ENCODE assay signal across 8 cellular contexts in the genomic region with DNA sequence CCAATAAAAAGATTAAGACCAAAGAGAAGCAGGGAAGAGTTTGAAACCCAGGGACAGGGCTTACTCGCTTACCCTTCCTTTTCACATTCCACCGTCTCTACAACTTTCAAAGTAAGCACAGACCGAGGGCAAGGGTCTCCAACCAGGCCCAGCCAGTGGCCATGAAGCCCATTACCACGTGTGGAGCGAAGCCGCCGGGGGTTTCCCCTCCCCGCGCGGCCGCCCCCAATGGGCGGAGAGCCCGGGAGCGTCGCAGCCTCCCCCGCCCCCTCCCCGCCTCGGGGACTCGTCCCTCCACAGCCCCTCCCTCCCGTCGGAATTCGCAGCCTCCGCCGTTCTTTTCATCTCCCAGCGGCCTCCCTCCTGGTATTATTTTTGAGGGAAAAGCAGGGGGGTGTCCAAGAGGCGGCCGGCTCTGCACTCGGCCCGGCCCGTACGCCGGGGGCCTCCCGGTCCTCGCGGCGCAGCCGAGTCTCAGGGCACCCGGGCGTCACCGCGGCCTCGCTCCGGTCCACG.
DNase-seq lines count a peak whose midpoint lies in the region; ATAC-seq and TF ChIP-seq lines count a peak whose summit lies in the region.

No MANE protein-coding gene starts in this region.

- peak overlapping the region; percentile 54 for H3K4me3 ChIP-seq in AG09309 (ENCODE audit: control insufficient read depth, low read depth, low read length)
- peak overlapping the region; percentile 95 for H3K4me3 ChIP-seq in NT2/D1 (ENCODE audit: insufficient read length, low read depth)
- peak overlapping the region; percentile 83 for H3K4me3 ChIP-seq in mucosa of stomach (ENCODE audit: low read length)

- H3K9me3 ChIP-seq in NT2/D1 (ENCODE audit: insufficient read depth, low read length): no peaks in the 10 kb centered on the region
- no peaks in the 10 kb centered on the region for H3K9me3 ChIP-seq in mucosa of stomach (ENCODE audit: control insufficient read depth, low read length)

- H3K36me3 ChIP-seq in NT2/D1 (ENCODE audit: insufficient read depth, insufficient read length, low read length): peaks cover 47% of the 10 kb centered on the region
- H3K36me3 ChIP-seq in mucosa of stomach (ENCODE audit: control insufficient read depth, insufficient read depth, low read length): no peaks in the 10 kb centered on the region

- peak overlapping the region; percentile 100 for H3K9ac ChIP-seq in NT2/D1 (ENCODE audit: insufficient read length, low read depth)
- peak overlapping the region; percentile 90 for H3K9ac ChIP-seq in mucosa of stomach (ENCODE audit: low read length)

- TF ChIP-seq CTCF in AG09309 (IDR thresholded peaks at IDR 0.05; ENCODE audit: control insufficient read depth, insufficient read depth, low read depth, low read length, missing control alignments): no peak

- no peak for DNase-seq in AG09309 (ENCODE audit: low read depth)
- DNase-seq in NT2/D1 (ENCODE audit: low read depth, low spot score): peak; percentile 72
- peak; percentile 79 for DNase-seq in activated T-cell treated with anti-CD3 and anti-CD28 coated beads, Interleukin-2, amount 50 U/mL, for 1 hour
- peak; percentile 72 to 80 for DNase-seq in erythroblast (lab: John Stamatoyannopoulos, UW)
- peak; percentile 84 for DNase-seq in stimulated activated CD8-positive, alpha-beta memory T cell treated with anti-CD3 and anti-CD28 coated beads, Interleukin-4, amount 100 ng/mL, for 48 hours

- TF ChIP-seq POLR2A in erythroblast (IDR thresholded peaks at IDR 0.05; ENCODE audit: low read length): no peak

- peaks cover 3% of the 10 kb centered on the region for H3K4me1 ChIP-seq in NT2/D1 (ENCODE audit: insufficient read depth, insufficient read length)
- H3K4me1 ChIP-seq in mucosa of stomach (ENCODE audit: control insufficient read depth, insufficient read depth, low read length): peaks cover 6% of the 10 kb centered on the region

- H3K27me3 ChIP-seq in NT2/D1 (ENCODE audit: insufficient read depth, insufficient read length): no peaks in the 10 kb centered on the region
- H3K27me3 ChIP-seq in mucosa of stomach (ENCODE audit: control insufficient read depth, insufficient read depth, low read length): no peaks in the 10 kb centered on the region

- ATAC-seq in GM19043 (IDR thresholded peaks at IDR 0.05; ENCODE audit: low read depth, unreplicated experiment) (peak; percentile 20), HG03432 (IDR thresholded peaks at IDR 0.05; ENCODE audit: unreplicated experiment) (peak; percentile 43)
